8 cellular contexts compared by ENCODE assay signal in genomic region chr4:97987019-97987648, GRCh38.
DNase-seq lines count a peak whose midpoint lies in the region; ATAC-seq and TF ChIP-seq lines count a peak whose summit lies in the region.

No MANE protein-coding gene starts in this region.

- H3K27ac ChIP-seq in liver (ENCODE audit: low read depth in 1 of 2, low read length in 2 of 2), result no peak overlapping the region

- peak; percentile 87 for TF ChIP-seq RAD21 in liver (IDR thresholded peaks at IDR 0.05)

- ATAC-seq in HG03039 (IDR thresholded peaks at IDR 0.05; ENCODE audit: unreplicated experiment), result no peak

- H3K4me1 ChIP-seq in liver (ENCODE audit: control insufficient read depth in 4 of 4, insufficient read depth in 4 of 4, low read length in 3 of 4), result no peaks in the 10 kb centered on the region

- peak; percentile 47 for TF ChIP-seq CTCF in liver (IDR thresholded peaks at IDR 0.05; ENCODE audit: low read depth, low read length, missing input control)

- DNase-seq in EH (ENCODE audit: low read depth), result peak; percentile 10
- DNase-seq in M059J (ENCODE audit: low read depth), result peak; percentile 11
- DNase-seq in amniotic epithelial cell (ENCODE audit: low read depth), result peak; percentile 40
- no peak for DNase-seq in activated effector memory CD4-positive, alpha-beta T cell treated with anti-CD3 and anti-CD28 coated beads, Interleukin-2, amount 50 U/mL, for 16 hours
- DNase-seq in NCI-H187 treated with DMSO at 0.1 percent for 48 hours (lab: John Stamatoyannopoulos, UW), result no peak
- no peak for DNase-seq in GM19240 (ENCODE audit: insufficient read length, low spot score)

- H3K27me3 ChIP-seq in liver (ENCODE audit: control insufficient read depth in 4 of 4, insufficient read depth in 4 of 4, low read length in 3 of 4), result no peaks in the 10 kb centered on the region

- no peak overlapping the region for H3K4me3 ChIP-seq in liver (ENCODE audit: low read depth in 1 of 3, low read length in 3 of 3)

- H3K36me3 ChIP-seq in liver (ENCODE audit: control insufficient read depth in 4 of 4, insufficient read depth in 3 of 4, low read depth in 1 of 4, low read length in 3 of 4), result no peaks in the 10 kb centered on the region

- H3K9ac ChIP-seq in liver (ENCODE audit: low read depth in 1 of 2, low read length in 2 of 2), result no peak overlapping the region

- H3K9me3 ChIP-seq in liver (ENCODE audit: control insufficient read depth in 4 of 4, low read length in 3 of 4), result no peaks in the 10 kb centered on the region

- WGBS in liver, result 46% methylated on average over 2 of the region's 2 CpGs

TF ChIP-seq in liver, 16 proteins besides CTCF, POLR2A, EP300 and RAD21:
- no peak for TF ChIP-seq ATF3 (IDR thresholded peaks at IDR 0.05)
- no peak for TF ChIP-seq HNF4G (IDR thresholded peaks at IDR 0.05)
- TF ChIP-seq EGR1 (IDR thresholded peaks at IDR 0.05; ENCODE audit: low read depth in 2 of 2), result no peak
TF ChIP-seq in liver: peak in this region for 0.

Comparison
In these comparisons a context has a peak if more than half of its experiments do, and no peak if none do; other contexts are left out.
1. DNase-seq: peak in EH (single experiment), M059J (single experiment) and amniotic epithelial cell (single experiment); none in activated effector memory CD4-positive, alpha-beta T cell treated with anti-CD3 and anti-CD28 coated beads, Interleukin-2, amount 50 U/mL, for 16 hours (single experiment), NCI-H187 treated with DMSO at 0.1 percent for 48 hours (single experiment) and GM19240 (single experiment).